8 cellular contexts compared by ENCODE assay signal in the genomic region with DNA sequence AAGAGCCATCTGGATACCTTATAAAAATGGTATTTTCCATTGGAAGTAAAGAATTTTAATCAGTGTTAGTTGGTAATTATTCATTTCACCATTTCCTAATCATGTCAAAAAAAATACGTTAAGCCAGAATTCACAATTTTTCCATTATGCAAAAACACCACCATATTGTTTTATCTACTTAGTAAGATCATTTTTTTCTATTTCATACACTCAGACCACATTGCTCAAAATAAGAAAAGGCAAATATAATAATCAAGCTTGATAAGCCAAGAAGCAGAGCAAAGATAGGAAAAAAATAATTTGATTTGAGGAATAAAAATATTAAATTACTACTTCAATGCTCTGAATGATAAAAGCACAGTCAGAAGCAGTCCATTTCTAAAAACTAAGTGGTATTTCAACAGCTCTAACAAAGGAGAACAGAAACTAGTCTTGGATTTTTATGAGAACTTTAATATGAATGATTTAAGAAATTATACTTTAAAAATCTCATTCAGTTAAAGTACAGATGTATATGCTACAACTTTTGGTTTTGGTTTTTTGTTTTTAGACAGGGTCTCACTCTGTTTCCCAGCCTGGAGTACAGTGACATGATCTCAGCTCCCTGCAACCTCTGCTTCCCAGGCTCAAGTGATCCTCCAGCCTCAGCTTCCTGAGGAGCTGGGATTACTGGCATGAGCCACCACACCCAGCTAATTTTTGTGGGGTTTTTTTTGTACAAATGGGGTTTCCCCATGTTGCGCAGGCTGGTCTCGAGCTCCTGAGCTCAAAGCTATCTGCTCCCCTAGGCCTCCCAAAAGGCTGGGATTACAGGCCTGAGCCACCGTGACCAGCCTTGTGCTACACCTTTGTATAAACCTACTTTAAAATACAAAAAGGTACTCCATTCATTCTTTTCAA. TPM values are rescaled to one million over a fixed set of nuclear protein-coding genes. Genes with fewer than 3 reads are reported as not detected.
DNase-seq lines count a peak whose midpoint lies in the region; ATAC-seq and TF ChIP-seq lines count a peak whose summit lies in the region.

No MANE protein-coding gene starts in this region.

- POLR2A ChIA-PET in CD4-positive, alpha-beta T cell (lab: Charles Lee), result interaction anchor here (0.6 to 2.4 kb wide), 7 partner anchors 11 to 126 kb away, joined by 3 to 8 read pairs (median 4); no protein-coding TSS in a partner anchor

- intact Hi-C loops in CD4-positive, alpha-beta T cell (cut with DNase I, micrococcal nuclease), result no loop called here
- intact Hi-C loops in activated naive CD4-positive, alpha-beta T cell treated with anti-CD3 and anti-CD28 coated beads for 36 hours (cut with micrococcal nuclease), result loop anchor here (1.0 kb wide), 6 partner anchors 24 to 425 kb away; a partner anchor contains a TSS
- intact Hi-C loops in stomach (cut with DNase I; ENCODE audit: low total_unique reads), result no loop called here

- peak in 1 of 10 experiments; percentile 1 for DNase-seq in CD4-positive, alpha-beta T cell
- DNase-seq in HT1080 (ENCODE audit: low read depth), result peak; percentile 56
- DNase-seq in activated naive CD4-positive, alpha-beta T cell treated with anti-CD3 and anti-CD28 coated beads for 36 hours, result peak; percentile 59
- DNase-seq in mesendoderm, result peak; percentile 3
- no peak for DNase-seq in hepatic stellate cell (ENCODE audit: low spot score)
- no peak for DNase-seq in T1000 (lab: John Stamatoyannopoulos, UW)
- DNase-seq in stomach, result no peak

- H3K36me3 ChIP-seq in mesendoderm (ENCODE audit: control insufficient read depth, insufficient read depth, low read length) (no peaks in the 10 kb centered on the region), stomach (no peaks in the 10 kb centered on the region)

- H2BK120ac ChIP-seq in mesendoderm (ENCODE audit: low read depth, low read length), result no peak overlapping the region

- no peak overlapping the region for H2BK15ac ChIP-seq in mesendoderm (replicated peaks; ENCODE audit: low read depth)

- no CpG with 5 or more reads among the region's 4 CpGs for WGBS in mesendoderm (ENCODE audit: extremely low coverage, insufficient coverage, low lambda C conversion rate)
- 76 to 84% (median 79%) methylated on average over 4 of the region's 4 CpGs for WGBS in stomach, 5 donors

- H3K4me3 ChIP-seq in mesendoderm (ENCODE audit: low read length) (no peak overlapping the region), stomach (no peak overlapping the region)

- no peak overlapping the region for H3K4me2 ChIP-seq in mesendoderm (ENCODE audit: low read length)

- no peaks in the 10 kb centered on the region for H3K27me3 Mint-ChIP-seq in CD4-positive, alpha-beta T cell
- no peaks in the 10 kb centered on the region for H3K27me3 Mint-ChIP-seq in activated naive CD4-positive, alpha-beta T cell treated with anti-CD3 and anti-CD28 coated beads for 36 hours (ENCODE audit: low read depth)

- peak overlapping the region; percentile 3 for H3K4me3 Mint-ChIP-seq in CD4-positive, alpha-beta T cell
- peak overlapping the region; percentile 62 for H3K4me3 Mint-ChIP-seq in activated naive CD4-positive, alpha-beta T cell treated with anti-CD3 and anti-CD28 coated beads for 36 hours

- CTCF ChIA-PET in CD4-positive, alpha-beta T cell (lab: Charles Lee), result interaction anchor here (0.6 to 1.8 kb wide), 2 partner anchors 39 to 852 kb away, joined by 3 to 6 read pairs; no protein-coding TSS in a partner anchor
- CTCF ChIA-PET in activated naive CD4-positive, alpha-beta T cell treated with anti-CD3 and anti-CD28 coated beads for 36 hours (lab: Charles Lee), result interaction anchor here (0.7 to 2.3 kb wide), 4 partner anchors 25 to 85 kb away, joined by 3 to 10 read pairs (median 6); no protein-coding TSS in a partner anchor

- no peak overlapping the region for H4K8ac ChIP-seq in mesendoderm (ENCODE audit: low read depth, low read length)

- no peak overlapping the region for H3K23ac ChIP-seq in mesendoderm (ENCODE audit: low read length)

- no peak for TF ChIP-seq POLR2A in stomach (IDR thresholded peaks at IDR 0.05)

- no peaks in the 10 kb centered on the region for H3K9me3 ChIP-seq in CD4-positive, alpha-beta T cell (ENCODE audit: control insufficient read depth, low read length)
- no peaks in the 10 kb centered on the region for H3K9me3 ChIP-seq in stomach

- H4K5ac ChIP-seq in mesendoderm (ENCODE audit: low read length), result no peak overlapping the region

- no peaks in the 10 kb centered on the region for H3K79me2 ChIP-seq in mesendoderm (ENCODE audit: control insufficient read depth, insufficient read depth, low read length)

- ATAC-seq in CD4-positive, alpha-beta T cell (ENCODE audit: poor library complexity), result peak; percentile 52
- ATAC-seq in GM21447 (IDR thresholded peaks at IDR 0.05; ENCODE audit: unreplicated experiment), result peak; percentile 79

- peak overlapping the region; percentile 87 for H3K27ac Mint-ChIP-seq in CD4-positive, alpha-beta T cell
- H3K27ac Mint-ChIP-seq in activated naive CD4-positive, alpha-beta T cell treated with anti-CD3 and anti-CD28 coated beads for 36 hours, result peak overlapping the region; percentile 92

- no peak overlapping the region for H3K18ac ChIP-seq in mesendoderm (ENCODE audit: low read length)

- no peaks in the 10 kb centered on the region for H3K27me3 ChIP-seq in CD4-positive, alpha-beta T cell (ENCODE audit: control insufficient read depth, insufficient read depth, low read length)
- no peaks in the 10 kb centered on the region for H3K27me3 ChIP-seq in mesendoderm (ENCODE audit: insufficient read depth, low read length, poor library complexity)
- H3K27me3 ChIP-seq in stomach, result no peaks in the 10 kb centered on the region

- no peak overlapping the region for H2BK5ac ChIP-seq in mesendoderm (ENCODE audit: low read length)

- H3K79me1 ChIP-seq in mesendoderm (ENCODE audit: low read length), result no peaks in the 10 kb centered on the region

- no peaks in the 10 kb centered on the region for H3K36me3 Mint-ChIP-seq in CD4-positive, alpha-beta T cell (ENCODE audit: low read depth)
- H3K36me3 Mint-ChIP-seq in activated naive CD4-positive, alpha-beta T cell treated with anti-CD3 and anti-CD28 coated beads for 36 hours (ENCODE audit: low read depth), result no peaks in the 10 kb centered on the region

- H3K9me3 Mint-ChIP-seq in CD4-positive, alpha-beta T cell, result no peaks in the 10 kb centered on the region
- no peaks in the 10 kb centered on the region for H3K9me3 Mint-ChIP-seq in activated naive CD4-positive, alpha-beta T cell treated with anti-CD3 and anti-CD28 coated beads for 36 hours

- no peak overlapping the region for H3K56ac ChIP-seq in mesendoderm (ENCODE audit: low read length)

- H3K27ac ChIP-seq in CD4-positive, alpha-beta T cell (ENCODE audit: low read depth, low read length), result no peak overlapping the region
- H3K27ac ChIP-seq in mesendoderm (ENCODE audit: low read depth, low read length) (no peak overlapping the region), stomach (peak overlapping the region in 1 of 5 donors; percentile 27)

- no peak for TF ChIP-seq CTCF in CD4-positive, alpha-beta T cell (IDR thresholded peaks at IDR 0.05)
- no peak for TF ChIP-seq CTCF in stomach (IDR thresholded peaks at IDR 0.05)

- no peak for TF ChIP-seq EP300 in stomach (IDR thresholded peaks at IDR 0.05)

- no peak overlapping the region for H2AK5ac ChIP-seq in mesendoderm (ENCODE audit: low read length)

- H3K4me1 ChIP-seq in mesendoderm (ENCODE audit: control insufficient read depth, low read depth, low read length) (no peaks in the 10 kb centered on the region), stomach (peaks cover 0 to 12% (median 4%) of the 10 kb centered on the region in 4 donors)

- peaks cover 29% of the 10 kb centered on the region for H3K4me1 Mint-ChIP-seq in CD4-positive, alpha-beta T cell (ENCODE audit: low read depth)
- peaks cover 32% of the 10 kb centered on the region for H3K4me1 Mint-ChIP-seq in activated naive CD4-positive, alpha-beta T cell treated with anti-CD3 and anti-CD28 coated beads for 36 hours (ENCODE audit: low read depth)

- no peak overlapping the region for H3K9ac ChIP-seq in mesendoderm (ENCODE audit: low read length)

- no peak overlapping the region for H3K4ac ChIP-seq in mesendoderm (ENCODE audit: low read depth, low read length)

RNA-seq across cellular contexts. Expression of a gene that starts 46.6 kb away (rescaled TPM):
- 1 to 10 TPM; 3.8 to 6.0 TPM for total RNA-seq in CD4-positive, alpha-beta T cell
- not detected in 2 replicates for total RNA-seq in HT1080 (2014; rRNA removed; shearing (Covaris generic))
- not detected in 2 replicates for polyA plus RNA-seq in HT1080 (2015; cell fraction: cytosol; rRNA removed)
- polyA plus RNA-seq in HT1080 (2015; cell fraction: nucleus; rRNA removed), result not detected in 2 replicates
- total RNA-seq in activated naive CD4-positive, alpha-beta T cell treated with anti-CD3 and anti-CD28 coated beads for 36 hours, result 1 to 10 TPM; 5.4 to 5.8 TPM
- 0.56 TPM for polyA plus RNA-seq in mesendoderm (2013, experiment 1 of 2)
- 0.64 TPM for polyA plus RNA-seq in mesendoderm (2013, experiment 2 of 2)
- total RNA-seq in stomach, result 1 to 10 TPM in 1 of 5 donors, not detected in 4; 4.4 TPM
- under 1 TPM in 2 of 3 donors, not detected in 1; 0.33 to 0.61 TPM for polyA plus RNA-seq in stomach

Comparison
In these comparisons a context has a peak if more than half of its experiments do, and no peak if none do; other contexts are left out.
1. DNase-seq: peak in HT1080 (single experiment), activated naive CD4-positive, alpha-beta T cell treated with anti-CD3 and anti-CD28 coated beads for 36 hours (single experiment) and mesendoderm (single experiment); none in hepatic stellate cell (single experiment), T1000 (single experiment) and stomach (single experiment).